Comparison of ENCODE assay signal across 15 cellular contexts in the genomic region with DNA sequence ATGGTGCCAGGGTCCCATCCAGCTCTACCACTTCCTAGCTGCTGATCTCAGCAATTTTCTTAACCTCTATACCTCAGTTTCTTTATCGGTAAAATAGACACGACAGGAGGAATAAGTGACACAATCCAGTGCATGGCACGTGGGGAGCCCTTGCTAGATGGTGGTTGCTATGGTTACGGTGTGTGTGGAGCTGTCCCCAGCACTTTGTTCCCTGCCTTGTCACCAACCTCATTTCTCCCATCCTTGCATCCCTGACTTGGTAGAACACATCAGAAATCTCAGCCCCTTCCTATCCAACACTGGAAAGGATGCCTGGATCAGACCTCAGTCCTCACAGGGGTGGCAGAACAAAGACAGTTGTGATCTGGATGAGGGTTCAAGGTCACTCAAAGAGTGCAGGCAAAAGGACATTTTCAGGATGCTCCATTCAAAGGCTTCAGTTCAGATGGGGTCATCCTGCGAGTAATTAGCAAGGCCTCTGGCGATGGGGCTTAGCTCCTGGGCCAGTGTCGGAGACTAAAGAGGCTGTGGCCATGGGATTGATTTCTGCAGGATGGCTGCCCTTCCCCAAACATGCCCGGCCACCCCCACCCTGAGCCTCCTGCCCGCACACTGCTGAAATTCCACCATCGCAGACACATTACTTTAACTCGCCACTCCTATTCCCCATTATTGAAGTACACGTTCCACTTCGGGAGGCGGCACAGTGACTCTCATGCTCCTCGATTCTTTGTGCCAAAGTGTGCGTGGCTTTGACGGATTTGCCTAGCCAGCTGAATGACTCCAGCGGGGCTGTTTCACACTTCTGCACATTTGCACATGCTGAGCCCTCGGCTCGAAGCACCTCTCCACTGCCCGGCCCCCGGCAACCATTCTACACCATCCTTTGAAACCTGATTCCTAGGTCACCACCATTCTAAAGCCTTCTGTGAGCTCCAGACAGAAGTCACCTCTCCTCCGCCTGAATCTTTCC. TPM values are rescaled to one million over a fixed set of nuclear protein-coding genes. Genes with fewer than 3 reads are reported as not detected.
DNase-seq lines count a peak whose midpoint lies in the region; ATAC-seq, FAIRE-seq and TF ChIP-seq lines count a peak whose summit lies in the region.
"Had no signal": no experiment of that assay in that cellular context is flagged by ENCODE, and none has a peak within 500 bp of the region (broad histone marks: within the 10 kb centered on the region; RNA-seq: fewer than 3 reads in every experiment).

No MANE protein-coding gene starts in this region.

- TF ChIP-seq RAD21 in H1 (IDR thresholded peaks at IDR 0.05 in 1 of 2, conservative IDR thresholded peaks at IDR 0.05 in 1 of 2; ENCODE audit: low read depth in 2 of 2, low read length in 2 of 2) = no peak

- POLR2A ChIA-PET in H1 (lab: Charles Lee; ENCODE audit: partially characterized antibody) = no interaction called here

- peaks cover 28 to 63% (median 58%) of the 10 kb centered on the region in 4 experiments for H3K27me3 ChIP-seq in H1 (replicated peaks in 1 of 4; ENCODE audit: control insufficient read depth in 3 of 4, extremely low read depth in 1 of 4, insufficient read depth in 3 of 4, low read length in 3 of 4)
- peaks cover 8% of the 10 kb centered on the region for H3K27me3 ChIP-seq in upper lobe of right lung
- H3K27me3 ChIP-seq: SJSA1 had no signal

- H2BK5ac ChIP-seq in H1 (ENCODE audit: low read depth, low read length) = no peak overlapping the region

- no peak overlapping the region for H3K14ac ChIP-seq in H1 (ENCODE audit: insufficient read length)

- no peak overlapping the region for H3K4me3 ChIP-seq in H1 (ENCODE audit: extremely low read depth in 1 of 4, insufficient read depth in 2 of 4, low read depth in 3 of 4, low read length in 4 of 4)
- H3K4me3 ChIP-seq in upper lobe of right lung = no peak overlapping the region
- H3K4me3 ChIP-seq: SJSA1 had no signal

- TF ChIP-seq POLR2A in H1 (IDR thresholded peaks at IDR 0.05; ENCODE audit: control extremely low read depth in 1 of 2, low read depth in 2 of 2, low read length in 2 of 2) = no peak

- no peak overlapping the region; the same call in 1 of the 2 replicates for H2AK5ac ChIP-seq in H1 (ENCODE audit: low read depth, low read length)

- no peak for FAIRE-seq in H1 (lab: Jason Lieb, UNC)
- FAIRE-seq: TTC549 had no signal

- H3K23me2 ChIP-seq in H1 (ENCODE audit: low read depth, low read length) = no peaks in the 10 kb centered on the region

- no peak overlapping the region for H3K23ac ChIP-seq in H1 (ENCODE audit: insufficient read length)

- WGBS in H1 (ENCODE audit: extremely low coverage in 1 of 2, insufficient coverage in 1 of 2, insufficient read length in 1 of 2, insufficient replicate concordance in 2 of 2, low coverage in 1 of 2, low lambda C conversion rate in 2 of 2, missing lambda C conversion rate in 1 of 2), 2 experiments = 85% methylated on average over 23 of the region's 23 CpGs; no CpG with 5 or more reads in 1 of the 2 experiments

- H3K79me2 ChIP-seq in H1 (ENCODE audit: control insufficient read depth in 1 of 2, insufficient read depth in 2 of 2, low read length in 2 of 2) = no peaks in the 10 kb centered on the region

- peak; percentile 46 for DNase-seq in NCI-H2227 (lab: John Stamatoyannopoulos, UW; ENCODE audit: unreplicated experiment)
- DNase-seq in NCI-H2227 treated with DMSO at 0.1 percent for 48 hours (lab: John Stamatoyannopoulos, UW) = no peak
- DNase-seq in NCI-H748 treated with DMSO at 0.1 percent for 48 hours (lab: John Stamatoyannopoulos, UW) = peak; percentile 16
- DNase-seq in H1 (ENCODE audit: low read depth in 1 of 2, low spot score in 2 of 2) = no peak
- peak; percentile 40 for DNase-seq in upper lobe of right lung
- DNase-seq in GM19238 (ENCODE audit: insufficient read length, low spot score) = no peak
- no peak for DNase-seq in activated CD8-positive, alpha-beta memory T cell treated with anti-CD3 and anti-CD28 coated beads for 24 hours
- no peak for DNase-seq in NCI-H1092 (lab: John Stamatoyannopoulos, UW)
- DNase-seq: activated CD4-positive, alpha-beta memory T cell treated with anti-CD3 and anti-CD28 coated beads for 36 hours; activated T-cell treated with anti-CD3 and anti-CD28 coated beads, Interleukin-2, amount 50 U/mL, for 72 hours; left ventricle myocardium superior; NCI-H2171 treated with DMSO at 0.1 percent for 48 hours; stimulated activated naive CD4-positive, alpha-beta T cell had no signal

- H2BK15ac ChIP-seq in H1 (ENCODE audit: low read length) = no peak overlapping the region

- H3K9me3 ChIP-seq in H1 (ENCODE audit: insufficient read depth in 2 of 2, low read depth in 1 of 2, low read length in 1 of 2) (peaks cover 0 to 2% of the 10 kb centered on the region in 2 experiments; a peak in 1 of 4 replicates), upper lobe of right lung (no peaks in the 10 kb centered on the region)
- H3K9me3 ChIP-seq: SJSA1 had no signal

- no peak for TF ChIP-seq EP300 in H1 (IDR thresholded peaks at IDR 0.05; ENCODE audit: borderline replicate concordance in 1 of 2, low read depth in 2 of 2, low read length in 2 of 2)

- CTCF ChIA-PET in H1 (lab: Charles Lee; ENCODE audit: partially characterized antibody) = interaction anchor here (0.6 to 10.7 kb wide), 5 partner anchors 9 to 60 kb away, joined by 3 to 81 read pairs (median 4); no protein-coding TSS in a partner anchor

- H3K4ac ChIP-seq in H1 (replicated peaks; ENCODE audit: insufficient read length, low read depth, low read length) = no peak overlapping the region

- no peak overlapping the region for H2AFZ ChIP-seq in H1 (ENCODE audit: low read length)

- ATAC-seq in upper lobe of right lung = no peak
- ATAC-seq: activated T-cell treated with anti-CD3 and anti-CD28 coated beads, Interleukin-2, amount 50 U/mL, for 72 hours; left ventricle myocardium superior had no signal

- H4K8ac ChIP-seq in H1 (ENCODE audit: extremely low read depth, insufficient read depth, low read length) = no peak overlapping the region

- no peak overlapping the region for H3K4me2 ChIP-seq in H1 (ENCODE audit: insufficient read depth in 1 of 2, low read depth in 2 of 2, low read length in 2 of 2)

- peaks cover 0 to 8% of the 10 kb centered on the region in 2 experiments for H4K20me1 ChIP-seq in H1 (replicated peaks in 1 of 2; ENCODE audit: control insufficient read depth in 1 of 2, insufficient read depth in 2 of 2, low read length in 2 of 2)

- H3K79me1 ChIP-seq in H1 (ENCODE audit: low read depth, low read length) = no peaks in the 10 kb centered on the region

- no peak overlapping the region for H3K18ac ChIP-seq in H1 (ENCODE audit: extremely low read depth, low read length)

- no peak overlapping the region for H3K56ac ChIP-seq in H1 (replicated peaks; ENCODE audit: insufficient read length, low read depth, low read length)

- H3K36me3 ChIP-seq in H1 (ENCODE audit: control insufficient read depth in 2 of 4, insufficient read depth in 4 of 4, low read length in 3 of 4) (no peaks in the 10 kb centered on the region), upper lobe of right lung (no peaks in the 10 kb centered on the region)
- H3K36me3 ChIP-seq: SJSA1 had no signal

- H3K27ac ChIP-seq in H1 (ENCODE audit: low read depth, low read length) (no peak overlapping the region), upper lobe of right lung (no peak overlapping the region)
- H3K27ac ChIP-seq: SJSA1 had no signal

- H3K4me1 ChIP-seq in H1 (replicated peaks in 1 of 4; ENCODE audit: control insufficient read depth in 3 of 4, insufficient read depth in 4 of 4, low read length in 3 of 4) (peaks cover 1 to 10% (median 9%) of the 10 kb centered on the region in 4 experiments), upper lobe of right lung (no peaks in the 10 kb centered on the region)

- H2BK12ac ChIP-seq in H1 (ENCODE audit: low read depth, low read length) = no peak overlapping the region

- TF ChIP-seq CTCF in H1 (IDR thresholded peaks at IDR 0.05; ENCODE audit: control extremely low read depth in 1 of 3, insufficient read depth in 1 of 3, low read depth in 1 of 3, low read length in 3 of 3) (no peak), upper lobe of right lung (IDR thresholded peaks at IDR 0.05) (no peak)

- H4K5ac ChIP-seq in H1 (ENCODE audit: insufficient read length, low read depth, low read length) = no peak overlapping the region

- no peak overlapping the region for H2BK20ac ChIP-seq in H1 (ENCODE audit: low read length)

- H3K9ac ChIP-seq in H1 (replicated peaks in 1 of 4; ENCODE audit: extremely low read depth in 1 of 4, low read depth in 3 of 4, low read length in 3 of 4) = no peak overlapping the region

- intact Hi-C loops in upper lobe of right lung (cut with DNase I) = no loop called here

- H2BK120ac ChIP-seq in H1 (replicated peaks; ENCODE audit: low read depth, low read length) = no peak overlapping the region

- no peak overlapping the region for H4K91ac ChIP-seq in H1 (replicated peaks; ENCODE audit: insufficient read length, low read length)

TF ChIP-seq in H1, 55 proteins besides CTCF, POLR2A, EP300 and RAD21:
- TF ChIP-seq TCF12 (IDR thresholded peaks at IDR 0.05; ENCODE audit: low read depth, low read length) (no peak), CBX8 (IDR thresholded peaks at IDR 0.05; ENCODE audit: borderline replicate concordance, low read depth, low read length) (no peak)
- TF ChIP-seq, protein P1, sequence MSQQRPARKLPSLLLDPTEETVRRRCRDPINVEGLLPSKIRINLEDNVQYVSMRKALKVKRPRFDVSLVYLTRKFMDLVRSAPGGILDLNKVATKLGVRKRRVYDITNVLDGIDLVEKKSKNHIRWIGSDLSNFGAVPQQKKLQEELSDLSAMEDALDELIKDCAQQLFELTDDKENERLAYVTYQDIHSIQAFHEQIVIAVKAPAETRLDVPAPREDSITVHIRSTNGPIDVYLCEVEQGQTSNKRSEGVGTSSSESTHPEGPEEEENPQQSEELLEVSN (IDR thresholded peaks at IDR 0.05) = peak; percentile 33; the same call in 1 of the 2 replicates

RNA-seq across cellular contexts. Expression of a gene that starts 40.3 kb away (rescaled TPM):
- 1.3 and 2.0 TPM in 2 replicates for total RNA-seq in H1 (2021; fragmentation: NEBNext Ultra II Directional; extraction: Animal tissue kit (Norgen Biotek cat#: 25700))
- 0.56 and 0.96 TPM in 2 replicates for polyA plus RNA-seq in H1 (2011; rRNA removed)
- polyA plus RNA-seq in H1 (2011; cell fraction: cytosol; rRNA removed) = 1.00 TPM
- 1.2 TPM for polyA plus RNA-seq in H1 (2011; cell fraction: nucleus; rRNA removed)
- 0.40 to 1.3 TPM (median 0.77 TPM) in 4 replicates for polyA plus RNA-seq in H1 (2012, experiment 1 of 2)
- polyA plus RNA-seq in H1 (2012, experiment 2 of 2) = 0.76 TPM
- 5.2 TPM for polyA plus RNA-seq in H1 (2013, experiment 1 of 2)
- polyA plus RNA-seq in H1 (2013, experiment 2 of 2) = 6.7 TPM
- 0.71 and 0.91 TPM in 2 replicates for polyA minus RNA-seq in H1 (2011; rRNA and poly(A)+ RNA removed)
- 0.66 TPM for polyA minus RNA-seq in H1 (2011; cell fraction: cytosol; rRNA and poly(A)+ RNA removed)
- 0.60 TPM for polyA minus RNA-seq in H1 (2011; cell fraction: nucleus; rRNA and poly(A)+ RNA removed)
- 3.3 TPM for total RNA-seq in upper lobe of right lung

Comparison
In these comparisons a context has a peak if more than half of its experiments do, and no peak if none do; other contexts are left out.
1. DNase-seq: peak in NCI-H2227 (single experiment), NCI-H748 treated with DMSO at 0.1 percent for 48 hours (single experiment) and upper lobe of right lung (single experiment); none in NCI-H2227 treated with DMSO at 0.1 percent for 48 hours (single experiment), H1 (0 of 2), GM19238 (single experiment), activated CD8-positive, alpha-beta memory T cell treated with anti-CD3 and anti-CD28 coated beads for 24 hours (single experiment) and NCI-H1092 (single experiment).